Comparison of ENCODE assay signal across 34 cellular contexts in genomic region chr3:56185827-56186226, GRCh38.
"Had no signal": no experiment of that assay in that cellular context is flagged by ENCODE, and none has a peak within 500 bp of the region (broad histone marks: within the 10 kb centered on the region; RNA-seq: fewer than 3 reads in every experiment).

No MANE protein-coding gene starts in this region.

- H3K4me1 ChIP-seq: ascending aorta had no signal

- H3K4me3 ChIP-seq: ascending aorta, coronary artery had no signal

- H3K9me3 Mint-ChIP-seq: activated CD4-positive, alpha-beta memory T cell treated with anti-CD3 and anti-CD28 coated beads, Interleukin-2, amount 10 ng/mL, durations not matched to agents 7 days and 5 days; activated CD4-positive, alpha-beta T cell treated with anti-CD3 and anti-CD28 coated beads, Interleukin-2, amount 10 ng/mL, durations not matched to agents 7 days and 5 days; activated naive CD4-positive, alpha-beta T cell treated with anti-CD3 and anti-CD28 coated beads, Interleukin-2, amount 10 ng/mL, durations not matched to agents 7 days and 5 days; activated naive CD4-positive, alpha-beta T cell treated with anti-CD3 and anti-CD28 coated beads, Interleukin-2, amount 50 U/mL, for 24 hours; activated naive CD8-positive, alpha-beta T cell treated with anti-CD3 and anti-CD28 coated beads, Interleukin-2, amount 10 ng/mL, durations not matched to agents 7 days and 5 days; activated naive CD8-positive, alpha-beta T cell treated with anti-CD3 and anti-CD28 coated beads, Interleukin-2, amount 50 U/mL, for 24 hours; activated T-cell treated with anti-CD3 and anti-CD28 coated beads, Interleukin-2, amount 50 U/mL, for 24 hours; activated T-helper 2 cell treated with anti-CD3 and anti-CD28 coated beads, Interferon-gamma antibody, Interleukin-2, Interleukin-4, amounts not matched to agents 10 μg/mL and 5 μg/mL and 100 μg/mL, durations not matched to agents 14 hours and 24 hours and 36 hours; brain; T-helper 2 cell treated with Interferon-gamma antibody and Interleukin-4, amounts not matched to agents 5 μg/mL and 100 μg/mL, for 36 hours; WTC11 had no signal

- H3K4me3 Mint-ChIP-seq: activated CD4-positive, alpha-beta memory T cell treated with anti-CD3 and anti-CD28 coated beads, Interleukin-2, amount 10 ng/mL, durations not matched to agents 7 days and 5 days; activated CD4-positive, alpha-beta T cell treated with anti-CD3 and anti-CD28 coated beads for 36 hours; activated CD4-positive, alpha-beta T cell treated with anti-CD3 and anti-CD28 coated beads, Interleukin-2, amount 10 ng/mL, durations not matched to agents 7 days and 5 days; activated CD8-positive, alpha-beta memory T cell treated with anti-CD3 and anti-CD28 coated beads, Interleukin-2, amount 10 ng/mL, durations not matched to agents 7 days and 5 days; activated CD8-positive, alpha-beta T cell treated with anti-CD3 and anti-CD28 coated beads, Interleukin-2, amount 10 ng/mL, durations not matched to agents 7 days and 5 days; activated naive CD4-positive, alpha-beta T cell treated with anti-CD3 and anti-CD28 coated beads, Interleukin-2, amount 10 ng/mL, durations not matched to agents 7 days and 5 days; activated naive CD4-positive, alpha-beta T cell treated with anti-CD3 and anti-CD28 coated beads, Interleukin-2, amount 50 U/mL, for 24 hours; activated naive CD8-positive, alpha-beta T cell; activated naive CD8-positive, alpha-beta T cell treated with anti-CD3 and anti-CD28 coated beads, Interleukin-2, amount 10 ng/mL, durations not matched to agents 7 days and 5 days; activated naive CD8-positive, alpha-beta T cell treated with anti-CD3 and anti-CD28 coated beads, Interleukin-2, amount 50 U/mL, for 24 hours; activated T-cell treated with anti-CD3 and anti-CD28 coated beads, Interleukin-2, amount 50 U/mL, for 24 hours; brain; T-helper 2 cell treated with Interferon-gamma antibody and Interleukin-4, amounts not matched to agents 5 μg/mL and 100 μg/mL, for 36 hours; WTC11 had no signal

- H3K36me3 ChIP-seq: ascending aorta had no signal

- H3K27ac Mint-ChIP-seq: activated CD4-positive, alpha-beta memory T cell treated with anti-CD3 and anti-CD28 coated beads, Interleukin-2, amount 10 ng/mL, durations not matched to agents 7 days and 5 days; activated CD4-positive, alpha-beta T cell treated with anti-CD3 and anti-CD28 coated beads for 36 hours; activated CD4-positive, alpha-beta T cell treated with anti-CD3 and anti-CD28 coated beads, Interleukin-2, amount 10 ng/mL, durations not matched to agents 7 days and 5 days; activated CD8-positive, alpha-beta memory T cell treated with anti-CD3 and anti-CD28 coated beads, Interleukin-2, amount 10 ng/mL, durations not matched to agents 7 days and 5 days; activated CD8-positive, alpha-beta T cell treated with anti-CD3 and anti-CD28 coated beads, Interleukin-2, amount 10 ng/mL, durations not matched to agents 7 days and 5 days; activated naive CD4-positive, alpha-beta T cell treated with anti-CD3 and anti-CD28 coated beads, Interleukin-2, amount 10 ng/mL, durations not matched to agents 7 days and 5 days; activated naive CD4-positive, alpha-beta T cell treated with anti-CD3 and anti-CD28 coated beads, Interleukin-2, amount 50 U/mL, for 24 hours; activated naive CD8-positive, alpha-beta T cell; activated naive CD8-positive, alpha-beta T cell treated with anti-CD3 and anti-CD28 coated beads, Interleukin-2, amount 10 ng/mL, durations not matched to agents 7 days and 5 days; activated naive CD8-positive, alpha-beta T cell treated with anti-CD3 and anti-CD28 coated beads, Interleukin-2, amount 50 U/mL, for 24 hours; activated T-cell treated with anti-CD3 and anti-CD28 coated beads, Interleukin-2, amount 50 U/mL, for 24 hours; activated T-helper 2 cell treated with anti-CD3 and anti-CD28 coated beads, Interferon-gamma antibody, Interleukin-2, Interleukin-4, amounts not matched to agents 10 μg/mL and 5 μg/mL and 100 μg/mL, durations not matched to agents 14 hours and 24 hours and 36 hours; brain; T-helper 2 cell treated with Interferon-gamma antibody and Interleukin-4, amounts not matched to agents 5 μg/mL and 100 μg/mL, for 36 hours; WTC11 had no signal

- H3K27ac ChIP-seq: ascending aorta, coronary artery, VCaP had no signal

- H3K9me3 ChIP-seq: ascending aorta had no signal

- H3K27me3 ChIP-seq: ascending aorta had no signal

- H3K4me1 Mint-ChIP-seq: activated CD4-positive, alpha-beta memory T cell treated with anti-CD3 and anti-CD28 coated beads, Interleukin-2, amount 10 ng/mL, durations not matched to agents 7 days and 5 days; activated CD4-positive, alpha-beta T cell treated with anti-CD3 and anti-CD28 coated beads for 36 hours; activated CD4-positive, alpha-beta T cell treated with anti-CD3 and anti-CD28 coated beads, Interleukin-2, amount 10 ng/mL, durations not matched to agents 7 days and 5 days; activated CD8-positive, alpha-beta memory T cell treated with anti-CD3 and anti-CD28 coated beads, Interleukin-2, amount 10 ng/mL, durations not matched to agents 7 days and 5 days; activated naive CD4-positive, alpha-beta T cell treated with anti-CD3 and anti-CD28 coated beads, Interleukin-2, amount 10 ng/mL, durations not matched to agents 7 days and 5 days; activated naive CD4-positive, alpha-beta T cell treated with anti-CD3 and anti-CD28 coated beads, Interleukin-2, amount 50 U/mL, for 24 hours; activated naive CD8-positive, alpha-beta T cell treated with anti-CD3 and anti-CD28 coated beads, Interleukin-2, amount 10 ng/mL, durations not matched to agents 7 days and 5 days; activated naive CD8-positive, alpha-beta T cell treated with anti-CD3 and anti-CD28 coated beads, Interleukin-2, amount 50 U/mL, for 24 hours; brain; WTC11 had no signal

- H3K27me3 Mint-ChIP-seq: activated CD4-positive, alpha-beta memory T cell treated with anti-CD3 and anti-CD28 coated beads, Interleukin-2, amount 10 ng/mL, durations not matched to agents 7 days and 5 days; activated CD4-positive, alpha-beta T cell treated with anti-CD3 and anti-CD28 coated beads, Interleukin-2, amount 10 ng/mL, durations not matched to agents 7 days and 5 days; activated CD8-positive, alpha-beta memory T cell treated with anti-CD3 and anti-CD28 coated beads, Interleukin-2, amount 10 ng/mL, durations not matched to agents 7 days and 5 days; activated naive CD4-positive, alpha-beta T cell treated with anti-CD3 and anti-CD28 coated beads, Interleukin-2, amount 10 ng/mL, durations not matched to agents 7 days and 5 days; activated naive CD4-positive, alpha-beta T cell treated with anti-CD3 and anti-CD28 coated beads, Interleukin-2, amount 50 U/mL, for 24 hours; activated naive CD8-positive, alpha-beta T cell treated with anti-CD3 and anti-CD28 coated beads, Interleukin-2, amount 10 ng/mL, durations not matched to agents 7 days and 5 days; activated naive CD8-positive, alpha-beta T cell treated with anti-CD3 and anti-CD28 coated beads, Interleukin-2, amount 50 U/mL, for 24 hours had no signal

- H3K36me3 Mint-ChIP-seq: activated CD8-positive, alpha-beta memory T cell treated with anti-CD3 and anti-CD28 coated beads, Interleukin-2, amount 10 ng/mL, durations not matched to agents 7 days and 5 days; activated naive CD4-positive, alpha-beta T cell treated with anti-CD3 and anti-CD28 coated beads, Interleukin-2, amount 10 ng/mL, durations not matched to agents 7 days and 5 days; activated naive CD4-positive, alpha-beta T cell treated with anti-CD3 and anti-CD28 coated beads, Interleukin-2, amount 50 U/mL, for 24 hours; activated naive CD8-positive, alpha-beta T cell; activated naive CD8-positive, alpha-beta T cell treated with anti-CD3 and anti-CD28 coated beads, Interleukin-2, amount 10 ng/mL, durations not matched to agents 7 days and 5 days; brain; WTC11 had no signal

- DNase-seq: activated CD4-positive, alpha-beta memory T cell treated with anti-CD3 and anti-CD28 coated beads, Interleukin-2, amount 10 ng/mL, durations not matched to agents 7 days and 5 days; activated CD4-positive, alpha-beta T cell treated with anti-CD3 and anti-CD28 coated beads for 1 hour; activated CD4-positive, alpha-beta T cell treated with anti-CD3 and anti-CD28 coated beads for 36 hours; activated CD4-positive, alpha-beta T cell treated with anti-CD3 and anti-CD28 coated beads for 48 hours; activated CD4-positive, alpha-beta T cell treated with anti-CD3 and anti-CD28 coated beads, Interleukin-2, amount 10 ng/mL, durations not matched to agents 7 days and 5 days; activated CD4-positive, alpha-beta T cell treated with anti-CD3 and anti-CD28 coated beads, Interleukin-2, amount 50 U/mL, for 48 hours; activated CD4-positive, CD25-positive, alpha-beta regulatory T cell; activated CD8-positive, alpha-beta memory T cell treated with anti-CD3 and anti-CD28 coated beads for 24 hours; activated CD8-positive, alpha-beta memory T cell treated with anti-CD3 and anti-CD28 coated beads, Interleukin-2, amount 10 ng/mL, durations not matched to agents 7 days and 5 days; activated CD8-positive, alpha-beta memory T cell treated with anti-CD3 and anti-CD28 coated beads, Interleukin-2, amount 50 U/mL, for 48 hours; activated CD8-positive, alpha-beta T cell treated with anti-CD3 and anti-CD28 coated beads, Interleukin-2, amount 10 ng/mL, durations not matched to agents 7 days and 5 days; activated effector memory CD4-positive, alpha-beta T cell treated with Interleukin-2 at 50 U/mL for 16 hours; activated gamma-delta T cell; activated naive CD4-positive, alpha-beta T cell treated with anti-CD3 and anti-CD28 coated beads, Interleukin-2, amount 10 ng/mL, durations not matched to agents 7 days and 5 days; activated naive CD4-positive, alpha-beta T cell treated with Interleukin-2 at 50 U/mL for 16 hours; activated naive CD8-positive, alpha-beta T cell treated with anti-CD3 and anti-CD28 coated beads, Interleukin-2, amount 10 ng/mL, durations not matched to agents 7 days and 5 days; activated naive CD8-positive, alpha-beta T cell treated with anti-CD3 and anti-CD28 coated beads, Interleukin-2, amount 50 U/mL, for 24 hours; activated T-cell treated with anti-CD3 and anti-CD28 coated beads, Interleukin-2, amount 50 U/mL, for 24 hours; activated T-cell treated with anti-CD3 and anti-CD28 coated beads, Interleukin-2, amount 50 U/mL, for 48 hours; amygdala; anterior cingulate cortex; central memory CD4-positive, alpha-beta T cell; T-helper 2 cell; T-helper 9 cell had no signal

- ATAC-seq: activated CD4-positive, alpha-beta T cell treated with anti-CD3 and anti-CD28 coated beads for 36 hours; activated CD4-positive, CD25-positive, alpha-beta regulatory T cell treated with anti-CD3 and anti-CD28 coated beads, Interleukin-2, amount 50 U/mL, for 24 hours; activated CD8-positive, alpha-beta memory T cell treated with anti-CD3 and anti-CD28 coated beads, Interleukin-2, amount 10 ng/mL, durations not matched to agents 7 days and 5 days; activated CD8-positive, alpha-beta T cell treated with anti-CD3 and anti-CD28 coated beads, Interleukin-2, amount 10 ng/mL, durations not matched to agents 7 days and 5 days; activated naive CD8-positive, alpha-beta T cell treated with anti-CD3 and anti-CD28 coated beads, Interleukin-2, amount 50 U/mL, for 24 hours; WTC11 had no signal
